30 cellular contexts compared by ENCODE assay signal in genomic region chr14:61968207-61968606, GRCh38.
"Had no signal": no experiment of that assay in that cellular context is flagged by ENCODE, and none has a peak within 500 bp of the region (broad histone marks: within the 10 kb centered on the region; RNA-seq: fewer than 3 reads in every experiment).

No MANE protein-coding gene starts in this region.

- H3K9me3 Mint-ChIP-seq: nephron; neural crest cell; stimulated activated naive B cell treated with anti-CD40 and anti-IgM and Interleukin-4, amounts not matched to agents 10 μg/mL and 1 μg/mL and 100 μg/mL, for 72 hours had no signal

- FAIRE-seq: keratinocyte, pancreas had no signal

- H2AFZ ChIP-seq: hepatocyte had no signal

- H3K4me3 Mint-ChIP-seq: naive thymus-derived CD8-positive, alpha-beta T cell; nephron; neural crest cell; stimulated activated naive B cell treated with anti-CD40 and anti-IgM and Interleukin-4, amounts not matched to agents 10 μg/mL and 1 μg/mL and 100 μg/mL, for 72 hours had no signal

- ATAC-seq: left colon; left lung; lower lobe of right lung; naive thymus-derived CD8-positive, alpha-beta T cell; pancreas; right cardiac atrium; sciatic nerve; stimulated activated naive B cell treated with anti-CD40 and anti-IgM and Interleukin-4, amounts not matched to agents 10 μg/mL and 1 μg/mL and 100 μg/mL, for 72 hours; stimulated activated naive CD8-positive, alpha-beta T cell treated with anti-CD3 and anti-CD28 coated beads, Interleukin-15, Interleukin-2, amounts not matched to agents 100 U/mL and 50 U/mL, for 24 hours had no signal

- H3K4me3 ChIP-seq: hepatocyte, left lung, lower lobe of right lung, pancreas, prostate gland, skin epidermis, stomach, testis, thyroid gland, transverse colon, upper lobe of left lung had no signal

- H3K4me2 ChIP-seq: hepatocyte had no signal

- H3K4me1 ChIP-seq: left lung, lower lobe of right lung, prostate gland, stomach, testis, thyroid gland, transverse colon, upper lobe of left lung had no signal

- H3K27ac Mint-ChIP-seq: naive thymus-derived CD8-positive, alpha-beta T cell; nephron; stimulated activated naive B cell treated with anti-CD40 and anti-IgM and Interleukin-4, amounts not matched to agents 10 μg/mL and 1 μg/mL and 100 μg/mL, for 72 hours had no signal

- H3K27me3 ChIP-seq: hepatocyte, left lung, pancreas, stomach, testis, thyroid gland, transverse colon, upper lobe of left lung had no signal

- H3K9me3 ChIP-seq: left lung, lower lobe of right lung, pancreas, prostate gland, stomach, testis, thyroid gland, transverse colon had no signal

- H3K79me2 ChIP-seq: hepatocyte had no signal

- DNase-seq: kidney glomerular epithelial cell; left colon; left lung; lower lobe of right lung; mammary epithelial cell; mesenchymal stem cell; naive thymus-derived CD8-positive, alpha-beta T cell; nucleus accumbens; pancreas; posterior cingulate gyrus; retina; right cardiac atrium; stimulated activated CD4-positive, alpha-beta T cell treated with anti-CD3 and anti-CD28 coated beads, Interleukin-12 subunit alpha, Interleukin-12 subunit beta, amount 100 ng/mL, for 4 hours; stimulated activated CD4-positive, alpha-beta T cell treated with anti-CD3 and anti-CD28 coated beads, Interleukin-15, amount 100 ng/mL, for 24 hours; stimulated activated CD4-positive, alpha-beta T cell treated with anti-CD3 and anti-CD28 coated beads, Interleukin-2, amount 100 ng/mL, for 24 hours; stimulated activated CD4-positive, alpha-beta T cell treated with anti-CD3 and anti-CD28 coated beads, Interleukin-4, amount 100 ng/mL, for 1 hour; stimulated activated naive B cell treated with anti-CD40 and anti-IgM and Interleukin-4, amounts not matched to agents 10 μg/mL and 1 μg/mL and 100 μg/mL, for 72 hours; stimulated activated naive CD8-positive, alpha-beta T cell treated with anti-CD3 and anti-CD28 coated beads, Interleukin-15, Interleukin-2, amounts not matched to agents 100 U/mL and 50 U/mL, for 24 hours; stomach; testis; thyroid gland; transverse colon; upper lobe of left lung had no signal

- H3K36me3 Mint-ChIP-seq: naive thymus-derived CD8-positive, alpha-beta T cell; stimulated activated naive B cell treated with anti-CD40 and anti-IgM and Interleukin-4, amounts not matched to agents 10 μg/mL and 1 μg/mL and 100 μg/mL, for 72 hours had no signal

- H3K36me3 ChIP-seq: left lung, lower lobe of right lung, pancreas, prostate gland, stomach, thyroid gland, transverse colon, upper lobe of left lung had no signal

- H3K27ac ChIP-seq: hepatocyte, left lung, lower lobe of right lung, pancreas, prostate gland, skin epidermis, stomach, testis, thyroid gland, transverse colon, upper lobe of left lung had no signal

- H3K4me1 Mint-ChIP-seq: naive thymus-derived CD8-positive, alpha-beta T cell; nephron; stimulated activated naive B cell treated with anti-CD40 and anti-IgM and Interleukin-4, amounts not matched to agents 10 μg/mL and 1 μg/mL and 100 μg/mL, for 72 hours had no signal
